In the genomic region with DNA sequence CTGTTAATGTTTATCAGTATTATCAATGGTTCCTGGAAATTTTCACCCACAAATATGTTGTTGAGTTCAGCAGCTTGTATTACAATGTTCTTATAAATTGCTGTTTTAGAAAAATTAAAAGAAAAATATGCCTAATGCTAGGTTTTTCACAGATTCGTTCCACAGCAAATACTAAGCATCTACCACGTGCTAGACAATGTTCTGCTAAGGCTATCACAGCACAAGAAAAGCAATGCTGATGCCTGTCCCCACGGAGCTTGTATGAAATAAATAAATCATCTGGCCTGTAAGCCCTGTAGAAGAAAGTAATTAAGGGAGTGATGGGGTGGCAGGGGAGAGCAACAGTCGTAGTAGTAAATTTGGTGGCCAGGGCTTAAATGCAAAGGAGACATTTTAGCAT, we compare ENCODE assay signal across 1 cellular context.
TF ChIP-seq lines count a peak whose summit lies in the region.

No MANE protein-coding gene starts in this region.

TF ChIP-seq in HepG2, 621 proteins besides CTCF, POLR2A, EP300 and RAD21:
- TF ChIP-seq NFATC3 (CRISPR knock-in tag; IDR thresholded peaks at IDR 0.05) (no peak), ZNF34 (CRISPR knock-in tag; IDR thresholded peaks at IDR 0.05; ENCODE audit: borderline replicate concordance) (no peak), RFX5 (IDR thresholded peaks at IDR 0.05; ENCODE audit: low read depth, low read length) (no peak), ZNF747 (CRISPR knock-in tag; IDR thresholded peaks at IDR 0.05; ENCODE audit: borderline replicate concordance) (no peak), RNF2 (conservative IDR thresholded peaks at IDR 0.05; ENCODE audit: low read depth) (no peak), AGO2 (optimal IDR thresholded peaks at IDR 0.05; ENCODE audit: low read depth, low read length) (no peak), BRD4 (CRISPR knock-in tag; IDR thresholded peaks at IDR 0.05) (no peak), POLR2AphosphoS2 (IDR thresholded peaks at IDR 0.05; ENCODE audit: low read depth, low read length) (no peak), ZNF619 (CRISPR knock-in tag; IDR thresholded peaks at IDR 0.05) (no peak), ZNF883 (CRISPR knock-in tag; IDR thresholded peaks at IDR 0.05; ENCODE audit: not compliant biosample characterization) (no peak), SMAD9 (CRISPR knock-in tag; IDR thresholded peaks at IDR 0.05) (no peak), ZNF10 (CRISPR knock-in tag; IDR thresholded peaks at IDR 0.05; ENCODE audit: borderline replicate concordance, low read depth) (no peak), SALL1 (CRISPR knock-in tag; IDR thresholded peaks at IDR 0.05) (no peak), ZNF652 (CRISPR knock-in tag; IDR thresholded peaks at IDR 0.05; ENCODE audit: borderline replicate concordance, low read depth) (no peak)
- TF ChIP-seq, protein P1, sequence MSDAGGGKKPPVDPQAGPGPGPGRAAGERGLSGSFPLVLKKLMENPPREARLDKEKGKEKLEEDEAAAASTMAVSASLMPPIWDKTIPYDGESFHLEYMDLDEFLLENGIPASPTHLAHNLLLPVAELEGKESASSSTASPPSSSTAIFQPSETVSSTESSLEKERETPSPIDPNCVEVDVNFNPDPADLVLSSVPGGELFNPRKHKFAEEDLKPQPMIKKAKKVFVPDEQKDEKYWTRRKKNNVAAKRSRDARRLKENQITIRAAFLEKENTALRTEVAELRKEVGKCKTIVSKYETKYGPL (CRISPR knock-in tag; IDR thresholded peaks at IDR 0.05) = no peak
- TF ChIP-seq, protein P2, sequence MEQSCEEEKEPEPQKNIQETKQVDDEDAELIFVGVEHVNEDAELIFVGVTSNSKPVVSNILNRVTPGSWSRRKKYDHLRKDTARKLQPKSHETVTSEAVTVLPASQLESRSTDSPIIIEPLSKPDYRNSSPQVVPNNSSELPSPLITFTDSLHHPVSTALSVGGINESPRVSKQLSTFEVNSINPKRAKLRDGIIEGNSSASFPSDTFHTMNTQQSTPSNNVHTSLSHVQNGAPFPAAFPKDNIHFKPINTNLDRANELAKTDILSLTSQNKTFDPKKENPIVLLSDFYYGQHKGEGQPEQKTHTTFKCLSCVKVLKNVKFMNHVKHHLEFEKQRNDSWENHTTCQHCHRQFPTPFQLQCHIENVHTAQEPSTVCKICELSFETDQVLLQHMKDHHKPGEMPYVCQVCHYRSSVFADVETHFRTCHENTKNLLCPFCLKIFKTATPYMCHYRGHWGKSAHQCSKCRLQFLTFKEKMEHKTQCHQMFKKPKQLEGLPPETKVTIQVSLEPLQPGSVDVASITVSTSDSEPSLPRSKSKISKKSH (CRISPR knock-in tag; IDR thresholded peaks at IDR 0.05; ENCODE audit: borderline replicate concordance) = no peak
- TF ChIP-seq, protein P3, sequence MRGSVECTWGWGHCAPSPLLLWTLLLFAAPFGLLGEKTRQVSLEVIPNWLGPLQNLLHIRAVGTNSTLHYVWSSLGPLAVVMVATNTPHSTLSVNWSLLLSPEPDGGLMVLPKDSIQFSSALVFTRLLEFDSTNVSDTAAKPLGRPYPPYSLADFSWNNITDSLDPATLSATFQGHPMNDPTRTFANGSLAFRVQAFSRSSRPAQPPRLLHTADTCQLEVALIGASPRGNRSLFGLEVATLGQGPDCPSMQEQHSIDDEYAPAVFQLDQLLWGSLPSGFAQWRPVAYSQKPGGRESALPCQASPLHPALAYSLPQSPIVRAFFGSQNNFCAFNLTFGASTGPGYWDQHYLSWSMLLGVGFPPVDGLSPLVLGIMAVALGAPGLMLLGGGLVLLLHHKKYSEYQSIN (CRISPR knock-in tag; IDR thresholded peaks at IDR 0.05; ENCODE audit: borderline replicate concordance) = no peak
